8 cellular contexts compared by ENCODE assay signal in the genomic region with DNA sequence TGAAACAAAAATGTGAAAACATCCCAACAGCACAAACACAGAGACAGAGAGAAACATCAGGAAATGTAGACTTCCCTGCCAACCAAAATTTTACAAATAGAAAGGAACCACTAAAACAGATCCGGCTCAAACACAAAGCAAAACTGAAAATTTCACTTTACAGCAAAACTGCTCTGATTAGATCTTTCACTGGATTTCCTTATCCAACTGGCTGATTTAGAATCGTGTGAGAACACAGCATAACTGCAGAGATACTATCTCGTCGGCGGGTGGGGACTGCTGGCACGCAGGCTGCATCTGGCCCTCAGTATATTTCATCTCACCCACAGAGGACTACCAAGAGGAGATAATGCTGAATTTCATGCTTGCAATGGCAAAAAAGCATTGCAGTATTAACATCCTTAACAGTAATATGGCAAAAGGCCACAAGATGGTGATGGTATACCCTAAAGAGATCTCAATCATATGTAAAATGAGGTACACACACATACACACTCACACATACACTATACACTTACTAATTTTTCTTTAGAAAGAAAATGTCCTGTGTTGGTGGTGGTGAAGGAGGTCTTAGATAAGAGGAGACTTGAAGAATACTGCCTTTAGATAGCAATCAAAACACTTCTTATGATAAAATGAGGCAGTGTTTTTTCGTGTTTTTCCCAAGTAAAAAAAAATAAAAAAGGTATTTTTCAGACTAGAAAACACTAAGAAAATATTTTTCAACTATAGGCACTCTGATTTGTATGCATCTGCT. TPM values are rescaled to one million over a fixed set of nuclear protein-coding genes. Genes with fewer than 3 reads are reported as not detected.
DNase-seq lines count a peak whose midpoint lies in the region; ATAC-seq and TF ChIP-seq lines count a peak whose summit lies in the region.

No MANE protein-coding gene starts in this region.

- H2BK15ac ChIP-seq in mesendoderm (replicated peaks; ENCODE audit: low read depth): no peak overlapping the region

- H3K4ac ChIP-seq in mesendoderm (ENCODE audit: low read depth, low read length): no peak overlapping the region

- DNase-seq in AG10803 (ENCODE audit: low read depth) (peak; percentile 83), NCI-H2029 (lab: John Stamatoyannopoulos, UW) (peak; percentile 49), mesendoderm (peak; percentile 55)

- H3K27ac ChIP-seq in VCaP (peak overlapping the region; percentile 82), mesendoderm (ENCODE audit: low read depth, low read length) (no peak overlapping the region)

- no peak overlapping the region for H3K18ac ChIP-seq in mesendoderm (ENCODE audit: low read length)

- H3K27me3 Mint-ChIP-seq in dendritic cell treated with granulocyte-macrophage colony-stimulating factor and Interleukin-4, amounts not matched to agents 40 ng/mL and 50 ng/mL, for 4 days: no peaks in the 10 kb centered on the region
- no peaks in the 10 kb centered on the region for H3K27me3 Mint-ChIP-seq in stimulated activated naive CD8-positive, alpha-beta T cell treated with anti-CD3 and anti-CD28 coated beads, Interleukin-15, Interleukin-2, amounts not matched to agents 100 ng/mL and 50 ng/mL, for 24 hours

- H3K79me2 ChIP-seq in mesendoderm (ENCODE audit: control insufficient read depth, insufficient read depth, low read length): no peaks in the 10 kb centered on the region

- H3K9me3 Mint-ChIP-seq in dendritic cell treated with granulocyte-macrophage colony-stimulating factor and Interleukin-4, amounts not matched to agents 40 ng/mL and 50 ng/mL, for 4 days: no peaks in the 10 kb centered on the region
- H3K9me3 Mint-ChIP-seq in stimulated activated naive CD8-positive, alpha-beta T cell treated with anti-CD3 and anti-CD28 coated beads, Interleukin-15, Interleukin-2, amounts not matched to agents 100 ng/mL and 50 ng/mL, for 24 hours: no peaks in the 10 kb centered on the region

- H3K4me2 ChIP-seq in mesendoderm (ENCODE audit: low read length): no peak overlapping the region

- ATAC-seq in GM18508 (IDR thresholded peaks at IDR 0.05; ENCODE audit: insufficient read depth, unreplicated experiment) (peak; percentile 95), HG02885 (IDR thresholded peaks at IDR 0.05; ENCODE audit: poor library complexity, unreplicated experiment) (peak; percentile 96)

- H3K27me3 ChIP-seq in mesendoderm (ENCODE audit: insufficient read depth, low read length, poor library complexity): no peaks in the 10 kb centered on the region

- WGBS in mesendoderm (ENCODE audit: extremely low coverage, insufficient coverage, low lambda C conversion rate): no CpG with 5 or more reads among the region's 7 CpGs

- H3K23ac ChIP-seq in mesendoderm (ENCODE audit: low read length): no peak overlapping the region

- H2BK120ac ChIP-seq in mesendoderm (ENCODE audit: low read depth, low read length): no peak overlapping the region

- no peaks in the 10 kb centered on the region for H3K36me3 ChIP-seq in mesendoderm (ENCODE audit: control insufficient read depth, insufficient read depth, low read length)

- H3K27ac Mint-ChIP-seq in dendritic cell treated with granulocyte-macrophage colony-stimulating factor and Interleukin-4, amounts not matched to agents 40 ng/mL and 50 ng/mL, for 4 days: peak overlapping the region; percentile 86
- peak overlapping the region; percentile 91 for H3K27ac Mint-ChIP-seq in stimulated activated naive CD8-positive, alpha-beta T cell treated with anti-CD3 and anti-CD28 coated beads, Interleukin-15, Interleukin-2, amounts not matched to agents 100 ng/mL and 50 ng/mL, for 24 hours

- TF ChIP-seq CTCF in AG10803 (conservative IDR thresholded peaks at IDR 0.05; ENCODE audit: low read length) (peak; percentile 63), VCaP (conservative IDR thresholded peaks at IDR 0.05) (peak; percentile 67)

- intact Hi-C loops in dendritic cell treated with granulocyte-macrophage colony-stimulating factor and Interleukin-4, amounts not matched to agents 40 ng/mL and 50 ng/mL, for 4 days (cut with micrococcal nuclease): loop anchor here (1.0 to 5.0 kb wide), 4 partner anchors 40 to 245 kb away; no protein-coding TSS in a partner anchor

- no peaks in the 10 kb centered on the region for H3K79me1 ChIP-seq in mesendoderm (ENCODE audit: low read length)

- H2BK5ac ChIP-seq in mesendoderm (ENCODE audit: low read length): no peak overlapping the region

- no peaks in the 10 kb centered on the region for H3K4me1 ChIP-seq in mesendoderm (ENCODE audit: control insufficient read depth, low read depth, low read length)

- no peak overlapping the region for H3K9ac ChIP-seq in mesendoderm (ENCODE audit: low read length)

- H3K4me1 Mint-ChIP-seq in dendritic cell treated with granulocyte-macrophage colony-stimulating factor and Interleukin-4, amounts not matched to agents 40 ng/mL and 50 ng/mL, for 4 days (ENCODE audit: low read depth): peaks cover 16% of the 10 kb centered on the region
- H3K4me1 Mint-ChIP-seq in stimulated activated naive CD8-positive, alpha-beta T cell treated with anti-CD3 and anti-CD28 coated beads, Interleukin-15, Interleukin-2, amounts not matched to agents 100 ng/mL and 50 ng/mL, for 24 hours (ENCODE audit: low read depth): peaks cover 16% of the 10 kb centered on the region

- no peak overlapping the region for H2AK5ac ChIP-seq in mesendoderm (ENCODE audit: low read length)

- H3K4me3 ChIP-seq in AG10803 (ENCODE audit: low read length) (peak overlapping the region; percentile 42), mesendoderm (ENCODE audit: low read length) (no peak overlapping the region)

- no peaks in the 10 kb centered on the region for H3K36me3 Mint-ChIP-seq in dendritic cell treated with granulocyte-macrophage colony-stimulating factor and Interleukin-4, amounts not matched to agents 40 ng/mL and 50 ng/mL, for 4 days (ENCODE audit: low read depth)
- H3K36me3 Mint-ChIP-seq in stimulated activated naive CD8-positive, alpha-beta T cell treated with anti-CD3 and anti-CD28 coated beads, Interleukin-15, Interleukin-2, amounts not matched to agents 100 ng/mL and 50 ng/mL, for 24 hours (ENCODE audit: low read depth): no peaks in the 10 kb centered on the region

- H4K5ac ChIP-seq in mesendoderm (ENCODE audit: low read length): no peak overlapping the region

- no peak overlapping the region for H3K56ac ChIP-seq in mesendoderm (ENCODE audit: low read length)

- no peak overlapping the region for H4K8ac ChIP-seq in mesendoderm (ENCODE audit: low read depth, low read length)

- peak overlapping the region; percentile 70 for H3K4me3 Mint-ChIP-seq in dendritic cell treated with granulocyte-macrophage colony-stimulating factor and Interleukin-4, amounts not matched to agents 40 ng/mL and 50 ng/mL, for 4 days
- H3K4me3 Mint-ChIP-seq in stimulated activated naive CD8-positive, alpha-beta T cell treated with anti-CD3 and anti-CD28 coated beads, Interleukin-15, Interleukin-2, amounts not matched to agents 100 ng/mL and 50 ng/mL, for 24 hours: peak overlapping the region; percentile 75

RNA-seq across cellular contexts. Expression of gene LEO1, which starts 10.6 kb away (rescaled TPM):
- 37.0 TPM for polyA plus RNA-seq in mesendoderm (2013, experiment 1 of 2)
- 37.0 TPM for polyA plus RNA-seq in mesendoderm (2013, experiment 2 of 2)

RNA-seq across cellular contexts. Expression of gene MAPK6, which starts 36.8 kb away (rescaled TPM):
- polyA plus RNA-seq in mesendoderm (2013, experiment 1 of 2): 70.7 TPM
- polyA plus RNA-seq in mesendoderm (2013, experiment 2 of 2): 71.6 TPM
